In the genomic region with DNA sequence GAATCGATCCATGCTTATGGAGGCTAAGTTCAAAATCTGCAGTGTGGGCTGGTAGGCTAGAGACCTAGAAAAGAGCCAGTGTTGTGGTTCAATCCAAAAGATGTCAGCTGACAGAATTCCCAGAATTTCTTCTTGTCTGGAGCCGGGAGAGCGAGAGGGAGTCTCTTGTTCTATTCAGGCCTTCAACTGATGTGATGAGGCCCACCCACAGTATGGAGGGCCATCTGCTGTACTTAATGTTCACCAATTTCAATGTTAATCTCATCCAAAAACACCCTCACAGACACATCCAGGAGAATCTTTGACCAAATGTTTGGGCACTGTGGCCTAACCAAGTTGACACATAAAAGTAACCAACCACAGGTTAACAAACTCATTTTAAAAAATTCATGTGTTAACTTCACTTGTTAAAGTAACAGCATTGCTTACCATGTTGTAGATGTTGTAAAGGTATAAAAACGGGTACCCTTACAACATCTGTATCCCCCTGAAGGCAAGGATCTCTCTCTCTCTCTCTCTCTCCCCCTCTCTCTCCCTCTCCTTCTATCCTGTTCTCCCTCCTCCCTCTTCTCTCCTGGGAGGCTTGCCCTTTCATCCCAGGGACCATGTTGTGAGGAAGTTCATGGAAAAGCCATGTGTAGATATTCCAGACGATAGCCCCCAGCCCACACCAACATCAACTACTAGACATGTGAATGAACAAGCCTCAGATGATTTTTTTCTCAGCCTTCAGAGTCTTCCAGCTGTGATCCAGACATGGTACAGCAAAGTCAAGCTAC, we compare ENCODE assay signal across 9 cellular contexts.
DNase-seq lines count a peak whose midpoint lies in the region; ATAC-seq and TF ChIP-seq lines count a peak whose summit lies in the region.
"Had no signal": no experiment of that assay in that cellular context is flagged by ENCODE, and none has a peak within 500 bp of the region (broad histone marks: within the 10 kb centered on the region; RNA-seq: fewer than 3 reads in every experiment).

No MANE protein-coding gene starts in this region.

- H3K4me3 Mint-ChIP-seq in activated T-cell treated with anti-CD3 and anti-CD28 coated beads, Interleukin-2, amount 50 U/mL, for 24 hours: peak overlapping the region; percentile 70
- no peak overlapping the region for H3K4me3 Mint-ChIP-seq in activated naive CD8-positive, alpha-beta T cell treated with anti-CD3 and anti-CD28 coated beads, Interleukin-2, amount 50 U/mL, for 24 hours
- H3K4me3 Mint-ChIP-seq in mesothelial cell of epicardium: no peak overlapping the region

- no peak overlapping the region for H3K4me3 ChIP-seq in tibial nerve

- TF ChIP-seq EP300 in tibial nerve (IDR thresholded peaks at IDR 0.05): no peak

- H3K9me3 Mint-ChIP-seq in activated T-cell treated with anti-CD3 and anti-CD28 coated beads, Interleukin-2, amount 50 U/mL, for 24 hours: no peaks in the 10 kb centered on the region
- no peaks in the 10 kb centered on the region for H3K9me3 Mint-ChIP-seq in activated naive CD8-positive, alpha-beta T cell treated with anti-CD3 and anti-CD28 coated beads, Interleukin-2, amount 50 U/mL, for 24 hours
- H3K9me3 Mint-ChIP-seq in mesothelial cell of epicardium: no peaks in the 10 kb centered on the region

- H3K27me3 ChIP-seq in tibial nerve: no peaks in the 10 kb centered on the region

- TF ChIP-seq POLR2A in tibial nerve (IDR thresholded peaks at IDR 0.05): no peak

- no peak for DNase-seq in activated T-cell treated with anti-CD3 and anti-CD28 coated beads, Interleukin-2, amount 50 U/mL, for 24 hours
- DNase-seq in activated T-cell treated with anti-CD3 and anti-CD28 coated beads for 4 hours (no peak), mesothelial cell of epicardium (ENCODE audit: low spot score in 2 of 2, unreplicated experiment in 2 of 2) (no peak), tibial nerve (ENCODE audit: low spot score in 2 of 2) (no peak), kidney tubule cell (ENCODE audit: low spot score) (no peak), AG08396 (ENCODE audit: low spot score) (no peak)
- no peak for DNase-seq in activated naive CD8-positive, alpha-beta T cell treated with anti-CD3 and anti-CD28 coated beads, Interleukin-2, amount 50 U/mL, for 24 hours
- DNase-seq: NCI-H446 treated with DMSO at 0.1 percent for 48 hours had no signal

- H3K27me3 Mint-ChIP-seq in activated T-cell treated with anti-CD3 and anti-CD28 coated beads, Interleukin-2, amount 50 U/mL, for 24 hours: no peaks in the 10 kb centered on the region
- peaks cover 2% of the 10 kb centered on the region for H3K27me3 Mint-ChIP-seq in activated naive CD8-positive, alpha-beta T cell treated with anti-CD3 and anti-CD28 coated beads, Interleukin-2, amount 50 U/mL, for 24 hours
- H3K27me3 Mint-ChIP-seq in mesothelial cell of epicardium (ENCODE audit: low read depth): no peaks in the 10 kb centered on the region

- no peaks in the 10 kb centered on the region for H3K9me3 ChIP-seq in tibial nerve

- peak overlapping the region; percentile 99 for H3K27ac Mint-ChIP-seq in activated T-cell treated with anti-CD3 and anti-CD28 coated beads, Interleukin-2, amount 50 U/mL, for 24 hours
- peak overlapping the region; percentile 98 for H3K27ac Mint-ChIP-seq in activated naive CD8-positive, alpha-beta T cell treated with anti-CD3 and anti-CD28 coated beads, Interleukin-2, amount 50 U/mL, for 24 hours
- peak overlapping the region; percentile 99 for H3K27ac Mint-ChIP-seq in mesothelial cell of epicardium

- no peaks in the 10 kb centered on the region for H3K36me3 Mint-ChIP-seq in activated T-cell treated with anti-CD3 and anti-CD28 coated beads, Interleukin-2, amount 50 U/mL, for 24 hours (ENCODE audit: low read depth)
- H3K36me3 Mint-ChIP-seq in activated naive CD8-positive, alpha-beta T cell treated with anti-CD3 and anti-CD28 coated beads, Interleukin-2, amount 50 U/mL, for 24 hours (ENCODE audit: low read depth): peaks cover 2% of the 10 kb centered on the region
- no peaks in the 10 kb centered on the region for H3K36me3 Mint-ChIP-seq in mesothelial cell of epicardium

- ATAC-seq in activated naive CD8-positive, alpha-beta T cell treated with anti-CD3 and anti-CD28 coated beads, Interleukin-2, amount 50 U/mL, for 24 hours: no peak
- no peak for ATAC-seq in GM21619 (IDR thresholded peaks at IDR 0.05; ENCODE audit: unreplicated experiment)

- H3K27ac ChIP-seq in tibial nerve: peak overlapping the region; percentile 87 to 91 (median 89)

- 52 to 54% methylated on average over 5 of the region's 5 CpGs for WGBS in tibial nerve, 2 donors

- H3K4me1 ChIP-seq in tibial nerve: peaks cover 0 to 48% (median 40%) of the 10 kb centered on the region in 4 donors

- peaks cover 67% of the 10 kb centered on the region for H3K4me1 Mint-ChIP-seq in activated T-cell treated with anti-CD3 and anti-CD28 coated beads, Interleukin-2, amount 50 U/mL, for 24 hours (ENCODE audit: low read depth)
- peaks cover 71% of the 10 kb centered on the region for H3K4me1 Mint-ChIP-seq in activated naive CD8-positive, alpha-beta T cell treated with anti-CD3 and anti-CD28 coated beads, Interleukin-2, amount 50 U/mL, for 24 hours
- H3K4me1 Mint-ChIP-seq in mesothelial cell of epicardium: peaks cover 40% of the 10 kb centered on the region

- H3K36me3 ChIP-seq in tibial nerve: no peaks in the 10 kb centered on the region

- TF ChIP-seq CTCF in mesothelial cell of epicardium (IDR thresholded peaks at IDR 0.05; ENCODE audit: unreplicated experiment) (no peak), tibial nerve (IDR thresholded peaks at IDR 0.05) (no peak)
